ENCODE assay signal across 22 cellular contexts in genomic region chr12:98198261-98198982, GRCh38.
A peak's percentile ranks its signal among the peaks of the same experiment; 100 is the strongest.
DNase-seq lines count a peak whose midpoint lies in the region; ATAC-seq and TF ChIP-seq lines count a peak whose summit lies in the region.
"Had no signal": no experiment of that assay in that cellular context is flagged by ENCODE, and none has a peak within 500 bp of the region (broad histone marks: within the 10 kb centered on the region; RNA-seq: fewer than 3 reads in every experiment).

No MANE protein-coding gene starts in this region.

- CTCF ChIA-PET in MCF 10A (lab: Yijun Ruan, JAX): interaction anchor here (0.6 kb wide), 1 partner anchor 197 kb away, joined by 4 read pairs; no protein-coding TSS in a partner anchor
- CTCF ChIA-PET in PC-3 (lab: Charles Lee): no interaction called here
- CTCF ChIA-PET in A673 (lab: Charles Lee): no interaction called here

- no peak overlapping the region for H3K9ac ChIP-seq in PC-3 (ENCODE audit: low read length)

- no peaks in the 10 kb centered on the region for H3K79me2 ChIP-seq in PC-3 (ENCODE audit: low read length)

- no peak overlapping the region for H3K4me2 ChIP-seq in PC-3 (ENCODE audit: low read length)

- no peaks in the 10 kb centered on the region for H3K27me3 ChIP-seq in breast epithelium
- H3K27me3 ChIP-seq in PC-3 (ENCODE audit: low read length): peaks cover 12% of the 10 kb centered on the region; the same call in 1 of the 2 replicates
- H3K27me3 ChIP-seq in A673 (replicated peaks; ENCODE audit: insufficient read depth, low read depth, low read length, poor library complexity): no peaks in the 10 kb centered on the region
- H3K27me3 ChIP-seq: cardiac muscle cell, pancreas, upper lobe of right lung had no signal

- no peaks in the 10 kb centered on the region for H3F3A ChIP-seq in PC-3 (ENCODE audit: low read length, unreplicated experiment)

- H3K9me3 ChIP-seq in breast epithelium (no peaks in the 10 kb centered on the region), PC-3 (ENCODE audit: low read length) (no peaks in the 10 kb centered on the region), A673 (ENCODE audit: low read depth, low read length, poor library complexity, severe bottlenecking) (no peaks in the 10 kb centered on the region)
- H3K9me3 ChIP-seq: pancreas, upper lobe of right lung had no signal

- no peaks in the 10 kb centered on the region for H3K27me3 Mint-ChIP-seq in MCF 10A (ENCODE audit: insufficient read depth, unreplicated experiment)
- H3K27me3 Mint-ChIP-seq: activated CD4-positive, alpha-beta memory T cell treated with anti-CD3 and anti-CD28 coated beads for 36 hours had no signal

- TF ChIP-seq POLR2A in breast epithelium (IDR thresholded peaks at IDR 0.05): no peak

- H3K4me1 ChIP-seq in breast epithelium: no peaks in the 10 kb centered on the region
- H3K4me1 ChIP-seq in PC-3 (ENCODE audit: insufficient read depth, low read length): no peaks in the 10 kb centered on the region
- no peaks in the 10 kb centered on the region for H3K4me1 ChIP-seq in A673 (ENCODE audit: insufficient read depth, low read length, poor library complexity, severe bottlenecking)
- H3K4me1 ChIP-seq: pancreas, upper lobe of right lung had no signal

- H3K27ac Mint-ChIP-seq in MCF 10A (ENCODE audit: low read depth, unreplicated experiment): no peak overlapping the region
- H3K27ac Mint-ChIP-seq: activated CD4-positive, alpha-beta memory T cell treated with anti-CD3 and anti-CD28 coated beads for 36 hours; activated naive CD8-positive, alpha-beta T cell treated with anti-CD3 and anti-CD28 coated beads, Interleukin-2, amount 50 U/mL, for 24 hours; T-helper 2 cell treated with Interferon-gamma antibody and Interleukin-4, amounts not matched to agents 5 μg/mL and 100 μg/mL, for 36 hours had no signal

- POLR2A ChIA-PET in MCF 10A (lab: Yijun Ruan, JAX) (no interaction called here), PC-3 (lab: Charles Lee; ENCODE audit: unreplicated experiment) (no interaction called here), A673 (lab: Charles Lee; ENCODE audit: low non-redundant PET) (no interaction called here)

- no peak overlapping the region for H3K4me3 Mint-ChIP-seq in MCF 10A (ENCODE audit: unreplicated experiment)
- H3K4me3 Mint-ChIP-seq: activated CD4-positive, alpha-beta memory T cell treated with anti-CD3 and anti-CD28 coated beads for 36 hours; activated naive CD8-positive, alpha-beta T cell treated with anti-CD3 and anti-CD28 coated beads, Interleukin-2, amount 50 U/mL, for 24 hours; naive thymus-derived CD4-positive, alpha-beta T cell; T-helper 2 cell treated with Interferon-gamma antibody and Interleukin-4, amounts not matched to agents 5 μg/mL and 100 μg/mL, for 36 hours had no signal

- H3K36me3 ChIP-seq in breast epithelium (no peaks in the 10 kb centered on the region), PC-3 (ENCODE audit: low read depth, low read length) (no peaks in the 10 kb centered on the region), A673 (ENCODE audit: insufficient read depth, low read length, poor library complexity, severe bottlenecking) (no peaks in the 10 kb centered on the region)
- H3K36me3 ChIP-seq: cardiac muscle cell, pancreas, upper lobe of right lung had no signal

- ATAC-seq in PC-3: no peak
- ATAC-seq in HG03196 (IDR thresholded peaks at IDR 0.05; ENCODE audit: unreplicated experiment): no peak
- ATAC-seq: activated naive CD8-positive, alpha-beta T cell treated with anti-CD3 and anti-CD28 coated beads, Interleukin-2, amount 50 U/mL, for 24 hours; left colon; naive thymus-derived CD4-positive, alpha-beta T cell; pancreas; right cardiac atrium; upper lobe of right lung had no signal

- H3K27ac ChIP-seq in breast epithelium: no peak overlapping the region
- no peak overlapping the region for H3K27ac ChIP-seq in PC-3 (ENCODE audit: low read length)
- H3K27ac ChIP-seq in A673 (ENCODE audit: low read depth, low read length, poor library complexity, severe bottlenecking): no peak overlapping the region
- H3K27ac ChIP-seq: cardiac muscle cell, pancreas, upper lobe of right lung had no signal

- TF ChIP-seq CTCF in MCF 10A (IDR thresholded peaks at IDR 0.05; ENCODE audit: unreplicated experiment) (no peak), breast epithelium (IDR thresholded peaks at IDR 0.05) (no peak), PC-3 (conservative IDR thresholded peaks at IDR 0.05; ENCODE audit: low read depth, low read length) (no peak), epithelial cell of esophagus (IDR thresholded peaks at IDR 0.05; ENCODE audit: insufficient read depth, low read depth, low read length, missing control alignments) (no peak), A673 (conservative IDR thresholded peaks at IDR 0.05; ENCODE audit: low read depth, low read length) (no peak)

- H3K9me2 ChIP-seq in PC-3 (replicated peaks; ENCODE audit: low read length): no peaks in the 10 kb centered on the region

- BruUV-seq in MCF 10A (replicated peaks; lab: Mats Ljungman, UMichigan) (no TSS peak), PC-3 (replicated peaks; lab: Mats Ljungman, UMichigan) (no TSS peak), A673 (replicated peaks; lab: Mats Ljungman, UMichigan) (no TSS peak)

- no peaks in the 10 kb centered on the region for H3K4me1 Mint-ChIP-seq in MCF 10A (ENCODE audit: insufficient read depth, unreplicated experiment)
- H3K4me1 Mint-ChIP-seq: activated naive CD8-positive, alpha-beta T cell treated with anti-CD3 and anti-CD28 coated beads, Interleukin-2, amount 50 U/mL, for 24 hours; naive thymus-derived CD4-positive, alpha-beta T cell had no signal

- DNase-seq in MCF 10A (ENCODE audit: unreplicated experiment) (peak; percentile 43), breast epithelium (ENCODE audit: low spot score in 2 of 2) (no peak), PC-3 (peak; percentile 2), epithelial cell of esophagus (ENCODE audit: low read depth) (peak; percentile 12), A673 (ENCODE audit: low spot score) (no peak), activated gamma-delta T cell (lab: John Stamatoyannopoulos, UW) (no peak)
- DNase-seq in stimulated activated CD4-positive, alpha-beta T cell treated with anti-CD3 and anti-CD28 coated beads, Interleukin-4, amount 100 ng/mL, for 4 hours: no peak
- DNase-seq: activated CD4-positive, alpha-beta memory T cell treated with anti-CD3 and anti-CD28 coated beads for 36 hours; activated effector memory CD4-positive, alpha-beta T cell treated with anti-CD3 and anti-CD28 coated beads, Interleukin-2, amount 50 U/mL, for 16 hours; activated naive CD8-positive, alpha-beta T cell treated with anti-CD3 and anti-CD28 coated beads, Interleukin-2, amount 50 U/mL, for 24 hours; C1 segment of cervical spinal cord; left colon; naive thymus-derived CD4-positive, alpha-beta T cell; NCI-H1436; pancreas; right cardiac atrium; RPMI8226; stimulated activated CD4-positive, alpha-beta T cell treated with anti-CD3 and anti-CD28 coated beads, Interleukin-12 subunit alpha, Interleukin-12 subunit beta, amount 100 ng/mL, for 4 hours; upper lobe of right lung had no signal

- no peaks in the 10 kb centered on the region for H3K36me3 Mint-ChIP-seq in MCF 10A (ENCODE audit: insufficient read depth, unreplicated experiment)
- H3K36me3 Mint-ChIP-seq: activated CD4-positive, alpha-beta memory T cell treated with anti-CD3 and anti-CD28 coated beads for 36 hours; naive thymus-derived CD4-positive, alpha-beta T cell had no signal

- H3K4me3 ChIP-seq in breast epithelium (no peak overlapping the region), PC-3 (ENCODE audit: low read length) (no peak overlapping the region), epithelial cell of esophagus (ENCODE audit: low read length) (no peak overlapping the region), A673 (ENCODE audit: low read depth, low read length, poor library complexity, severe bottlenecking) (no peak overlapping the region)
- H3K4me3 ChIP-seq: cardiac muscle cell, pancreas, upper lobe of right lung had no signal

- H4K20me1 ChIP-seq in PC-3 (ENCODE audit: low read length): no peaks in the 10 kb centered on the region

- no peaks in the 10 kb centered on the region for H3K9me3 Mint-ChIP-seq in MCF 10A (ENCODE audit: unreplicated experiment)
- H3K9me3 Mint-ChIP-seq: activated CD4-positive, alpha-beta memory T cell treated with anti-CD3 and anti-CD28 coated beads for 36 hours; activated naive CD8-positive, alpha-beta T cell treated with anti-CD3 and anti-CD28 coated beads, Interleukin-2, amount 50 U/mL, for 24 hours; T-helper 2 cell treated with Interferon-gamma antibody and Interleukin-4, amounts not matched to agents 5 μg/mL and 100 μg/mL, for 36 hours had no signal

- no peak overlapping the region for H2AFZ ChIP-seq in PC-3 (ENCODE audit: low read length)

- intact Hi-C loops in MCF 10A (cut with micrococcal nuclease): no loop called here
- intact Hi-C loops in breast epithelium (cut with DNase I; ENCODE audit: low total_unique reads): no loop called here
- intact Hi-C loops in PC-3 (cut with micrococcal nuclease): no loop called here
- intact Hi-C loops in A673 (cut with micrococcal nuclease; ENCODE audit: unreplicated experiment): no loop called here

Comparison
In these comparisons a context has a peak if more than half of its experiments do, and no peak if none do; other contexts are left out.
1. DNase-seq: peak in MCF 10A (single experiment), PC-3 (single experiment) and epithelial cell of esophagus (single experiment); none in breast epithelium (0 of 2), A673 (single experiment), stimulated activated CD4-positive, alpha-beta T cell treated with anti-CD3 and anti-CD28 coated beads, Interleukin-4, amount 100 ng/mL, for 4 hours (0 of 2) and activated gamma-delta T cell (single experiment).